Comparison of ENCODE assay signal across 11 cellular contexts in the genomic region with DNA sequence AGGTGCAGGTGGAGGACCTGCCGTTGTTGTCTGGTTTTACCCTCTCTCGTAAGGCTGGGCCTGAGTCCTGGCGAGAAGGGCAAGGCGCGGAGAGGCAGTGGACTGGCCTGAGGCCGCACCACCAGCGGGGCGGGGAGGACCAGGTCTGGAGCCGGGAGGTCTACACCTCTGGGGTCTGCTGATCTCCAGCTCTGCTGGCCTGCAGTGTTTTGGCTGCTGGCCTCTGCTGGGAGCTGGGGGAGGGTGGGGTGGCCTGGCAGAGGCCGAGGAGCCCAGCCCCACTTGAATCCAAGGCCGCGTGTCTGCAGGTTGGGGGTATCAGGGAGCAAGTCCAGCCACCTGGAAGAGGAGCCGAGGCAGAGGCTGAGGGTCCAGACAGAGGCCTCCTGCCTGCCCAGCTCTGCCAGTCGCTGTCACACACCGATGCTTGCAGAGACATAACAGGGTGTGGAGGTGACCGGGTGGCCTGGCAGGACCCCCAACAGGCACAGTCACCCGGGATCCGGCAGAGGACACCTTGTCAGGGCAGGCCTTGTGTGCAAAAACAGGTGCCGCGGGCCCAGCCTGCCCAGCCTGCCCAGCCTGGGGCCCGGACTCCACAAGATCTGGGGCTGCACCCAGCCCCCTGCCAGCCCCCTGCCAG.
"Had no signal": no experiment of that assay in that cellular context is flagged by ENCODE, and none has a peak within 500 bp of the region (broad histone marks: within the 10 kb centered on the region; RNA-seq: fewer than 3 reads in every experiment).

No MANE protein-coding gene starts in this region.

- DNase-seq: activated naive CD4-positive, alpha-beta T cell treated with anti-CD3 and anti-CD28 coated beads, Interleukin-2, amount 10 ng/mL, durations not matched to agents 7 days and 5 days; mesenchymal stem cell; retina; small intestine had no signal

- H3K27me3 ChIP-seq: pancreas, stomach had no signal

- ATAC-seq: WTC11 had no signal

- H3K9me3 Mint-ChIP-seq: activated naive CD4-positive, alpha-beta T cell treated with anti-CD3 and anti-CD28 coated beads, Interleukin-2, amount 10 ng/mL, durations not matched to agents 7 days and 5 days; central memory CD8-positive, alpha-beta T cell; neural crest cell; T-helper 1 cell treated with Interleukin-12 subunit alpha and Interleukin-12 subunit beta and Interleukin-4 antibody, amounts not matched to agents 30 μg/mL and 1 μg/mL, for 36 hours had no signal

- H3K36me3 Mint-ChIP-seq: activated naive CD4-positive, alpha-beta T cell treated with anti-CD3 and anti-CD28 coated beads, Interleukin-2, amount 10 ng/mL, durations not matched to agents 7 days and 5 days; WTC11 had no signal

- H3K4me3 ChIP-seq: left lung, pancreas, stomach had no signal

- H3K36me3 ChIP-seq: left lung, pancreas, stomach had no signal

- H3K27me3 Mint-ChIP-seq: central memory CD8-positive, alpha-beta T cell had no signal

- H3K27ac Mint-ChIP-seq: activated naive CD4-positive, alpha-beta T cell treated with anti-CD3 and anti-CD28 coated beads, Interleukin-2, amount 10 ng/mL, durations not matched to agents 7 days and 5 days; T-helper 1 cell treated with Interleukin-12 subunit alpha and Interleukin-12 subunit beta and Interleukin-4 antibody, amounts not matched to agents 30 μg/mL and 1 μg/mL, for 36 hours had no signal

- H3K4me3 Mint-ChIP-seq: activated naive CD4-positive, alpha-beta T cell treated with anti-CD3 and anti-CD28 coated beads, Interleukin-2, amount 10 ng/mL, durations not matched to agents 7 days and 5 days; central memory CD8-positive, alpha-beta T cell; neural crest cell; T-helper 1 cell treated with Interleukin-12 subunit alpha and Interleukin-12 subunit beta and Interleukin-4 antibody, amounts not matched to agents 30 μg/mL and 1 μg/mL, for 36 hours; WTC11 had no signal

- H3K9me3 ChIP-seq: left lung, pancreas, stomach had no signal

- H3K27ac ChIP-seq: left lung, pancreas had no signal
